Comparison of ENCODE assay signal across 19 cellular contexts in the genomic region with DNA sequence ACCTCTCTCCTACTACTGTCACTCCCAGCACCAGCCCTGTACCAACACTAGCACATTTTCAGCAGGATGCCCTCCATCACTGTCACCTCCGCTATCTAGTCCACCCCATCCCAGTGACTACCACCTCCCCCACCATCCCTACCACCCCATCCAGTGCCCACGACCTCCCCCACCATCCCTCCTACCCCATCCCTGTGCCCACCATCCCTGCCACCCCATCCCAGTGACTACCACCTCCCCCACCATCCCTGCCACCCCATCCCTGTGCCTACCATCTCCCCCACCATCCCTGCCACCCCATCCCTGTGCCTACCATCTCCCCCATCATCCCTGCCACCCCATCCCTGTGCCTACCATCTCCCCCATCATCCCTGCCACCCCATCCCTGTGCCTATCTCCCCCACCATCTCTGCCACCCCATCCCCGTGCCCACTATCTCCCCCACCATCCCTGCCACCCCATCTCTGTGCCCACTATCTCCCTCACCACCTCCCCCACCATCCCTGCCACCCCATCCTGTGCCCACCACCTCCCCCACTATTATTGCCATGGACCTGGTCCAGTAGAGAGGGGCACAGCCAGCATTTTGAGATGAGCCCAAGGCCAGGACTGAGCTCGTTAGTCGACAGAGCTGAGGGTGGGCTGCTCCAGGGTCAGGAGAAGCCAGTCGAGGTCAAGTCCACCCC. TPM values are rescaled to one million over a fixed set of nuclear protein-coding genes. Genes with fewer than 3 reads are reported as not detected.
DNase-seq lines count a peak whose midpoint lies in the region; ATAC-seq and TF ChIP-seq lines count a peak whose summit lies in the region.
"Had no signal": no experiment of that assay in that cellular context is flagged by ENCODE, and none has a peak within 500 bp of the region (broad histone marks: within the 10 kb centered on the region; RNA-seq: fewer than 3 reads in every experiment).

No MANE protein-coding gene starts in this region.

- intact Hi-C loops in natural killer cell (cut with micrococcal nuclease) (no loop called here), posterior vena cava (cut with DNase I) (no loop called here)

- DNase-seq in natural killer cell treated with Interleukin-12 subunit alpha and Interleukin-12 subunit beta and Interleukin-15 and Interleukin-18, amount 100 ng/mL, for 72 hours (ENCODE audit: low spot score), result peak; percentile 54
- DNase-seq in natural killer cell, result no peak
- peak; percentile 58 for DNase-seq in chondrocyte (ENCODE audit: low spot score)
- peak; percentile 56 for DNase-seq in posterior vena cava (ENCODE audit: low spot score)
- peak; percentile 27 for DNase-seq in ureter (ENCODE audit: low spot score)
- DNase-seq: Calu3; CD8-positive, alpha-beta T cell; DMS53; DND-41; EL; H9 had no signal

- H3K27me3 Mint-ChIP-seq in natural killer cell treated with Interleukin-12 subunit alpha and Interleukin-12 subunit beta and Interleukin-15 and Interleukin-18, amount 100 ng/mL, for 72 hours, result peaks cover 0 to 2% of the 10 kb centered on the region in 2 donors
- H3K27me3 Mint-ChIP-seq in natural killer cell (ENCODE audit: low read depth in 2 of 2) (no peaks in the 10 kb centered on the region), chondrocyte (ENCODE audit: low read depth) (peaks cover 3% of the 10 kb centered on the region)
- H3K27me3 Mint-ChIP-seq: B cell had no signal

- no peak overlapping the region for H3K27ac Mint-ChIP-seq in natural killer cell treated with Interleukin-12 subunit alpha and Interleukin-12 subunit beta and Interleukin-15 and Interleukin-18, amount 100 ng/mL, for 72 hours
- H3K27ac Mint-ChIP-seq in natural killer cell, result no peak overlapping the region
- H3K27ac Mint-ChIP-seq in chondrocyte (ENCODE audit: unreplicated experiment), result no peak overlapping the region
- H3K27ac Mint-ChIP-seq: B cell; CD8-positive, alpha-beta T cell; GM23338; H9; IgD-negative memory B cell had no signal

- H3K36me3 Mint-ChIP-seq in natural killer cell treated with Interleukin-12 subunit alpha and Interleukin-12 subunit beta and Interleukin-15 and Interleukin-18, amount 100 ng/mL, for 72 hours, result no peaks in the 10 kb centered on the region
- H3K36me3 Mint-ChIP-seq in natural killer cell, result no peaks in the 10 kb centered on the region
- H3K36me3 Mint-ChIP-seq in chondrocyte (ENCODE audit: low read depth), result no peaks in the 10 kb centered on the region
- H3K36me3 Mint-ChIP-seq: CD8-positive, alpha-beta T cell had no signal

- H3K9me3 Mint-ChIP-seq in natural killer cell treated with Interleukin-12 subunit alpha and Interleukin-12 subunit beta and Interleukin-15 and Interleukin-18, amount 100 ng/mL, for 72 hours, result no peaks in the 10 kb centered on the region
- H3K9me3 Mint-ChIP-seq in natural killer cell (no peaks in the 10 kb centered on the region), chondrocyte (ENCODE audit: low read depth) (no peaks in the 10 kb centered on the region)
- H3K9me3 Mint-ChIP-seq: CD8-positive, alpha-beta T cell; GM23338; H9; IgD-negative memory B cell had no signal

- TF ChIP-seq POLR2A in GM18505 (IDR thresholded peaks at IDR 0.05; ENCODE audit: borderline replicate concordance, extremely low read depth, insufficient read depth, insufficient read length), result no peak

- ATAC-seq in natural killer cell treated with Interleukin-12 subunit alpha and Interleukin-12 subunit beta and Interleukin-15 and Interleukin-18, amount 100 ng/mL, for 72 hours, result no peak
- ATAC-seq in natural killer cell (no peak), GM19351 (IDR thresholded peaks at IDR 0.05; ENCODE audit: unreplicated experiment) (no peak), GM18505 (IDR thresholded peaks at IDR 0.05; ENCODE audit: unreplicated experiment) (no peak)
- ATAC-seq: CD8-positive, alpha-beta T cell; GM12878; GM23338; HepG2 had no signal

- H3K4me1 Mint-ChIP-seq in natural killer cell treated with Interleukin-12 subunit alpha and Interleukin-12 subunit beta and Interleukin-15 and Interleukin-18, amount 100 ng/mL, for 72 hours (ENCODE audit: low read depth in 2 of 2), result no peaks in the 10 kb centered on the region
- H3K4me1 Mint-ChIP-seq in natural killer cell, result no peaks in the 10 kb centered on the region
- H3K4me1 Mint-ChIP-seq in chondrocyte (ENCODE audit: low read depth), result no peaks in the 10 kb centered on the region
- H3K4me1 Mint-ChIP-seq: B cell, IgD-negative memory B cell had no signal

- no peak overlapping the region for H3K4me3 Mint-ChIP-seq in natural killer cell treated with Interleukin-12 subunit alpha and Interleukin-12 subunit beta and Interleukin-15 and Interleukin-18, amount 100 ng/mL, for 72 hours
- H3K4me3 Mint-ChIP-seq in natural killer cell, result no peak overlapping the region
- no peak overlapping the region for H3K4me3 Mint-ChIP-seq in chondrocyte (ENCODE audit: unreplicated experiment)
- H3K4me3 Mint-ChIP-seq: B cell; CD8-positive, alpha-beta T cell; GM23338; H9; IgD-negative memory B cell had no signal

- TF ChIP-seq CTCF in natural killer cell (IDR thresholded peaks at IDR 0.05), result no peak
- no peak for TF ChIP-seq CTCF in chondrocyte (IDR thresholded peaks at IDR 0.05)

RNA-seq across cellular contexts. Expression of gene DISP3, which starts 45.7 kb away (rescaled TPM):
- total RNA-seq in natural killer cell treated with Interleukin-12 subunit alpha and Interleukin-12 subunit beta and Interleukin-15 and Interleukin-18, amount 100 ng/mL, for 72 hours, result 1 to 10 TPM in 1 of 2 donors, under 1 TPM in 1; 0.81 to 1.8 TPM
- total RNA-seq in natural killer cell (under 1 TPM; 0.24 to 0.68 (median 0.60) TPM), chondrocyte (0.05 to 0.21 TPM in 2 of 3 replicates, not detected in the other), posterior vena cava (not detected), ureter (0.34 TPM)
- total RNA-seq: G401 had no signal
